8 cellular contexts compared by ENCODE assay signal in the genomic region with DNA sequence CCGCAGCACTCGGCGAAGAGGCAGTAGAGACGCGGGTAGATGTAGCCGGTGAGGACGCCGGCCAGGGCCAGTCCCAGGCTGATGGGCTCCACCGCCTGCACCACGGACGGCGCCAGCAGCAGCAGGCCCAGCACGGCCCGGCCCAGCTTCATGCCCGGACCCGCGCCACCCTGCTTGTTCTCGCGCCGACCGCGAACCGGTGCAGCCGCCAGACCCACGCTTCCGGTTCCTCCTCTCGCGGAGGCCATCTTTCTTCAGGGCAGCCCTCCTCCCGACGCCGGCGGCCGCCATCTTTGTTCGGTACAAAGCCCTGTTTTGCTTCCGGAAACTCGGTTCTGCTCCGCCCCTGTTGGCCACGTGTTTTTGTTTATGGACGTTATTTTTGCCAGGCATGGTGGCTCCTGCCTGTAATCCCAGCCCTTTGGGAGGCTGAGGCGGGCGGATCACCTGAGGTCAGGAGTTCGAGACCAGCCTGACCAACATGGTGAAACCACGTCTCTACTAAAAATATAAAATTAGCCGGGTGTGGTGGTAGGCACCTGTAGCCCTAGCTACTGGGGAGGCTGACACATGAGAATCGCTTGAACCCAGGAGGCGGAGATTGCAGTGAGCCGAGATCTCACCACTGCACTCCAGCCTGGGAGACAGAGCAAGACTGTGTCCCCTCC. TPM values are rescaled to one million over a fixed set of nuclear protein-coding genes. Genes with fewer than 3 reads are reported as not detected.
DNase-seq lines count a peak whose midpoint lies in the region; TF ChIP-seq lines count a peak whose summit lies in the region.

A gene with protein sequence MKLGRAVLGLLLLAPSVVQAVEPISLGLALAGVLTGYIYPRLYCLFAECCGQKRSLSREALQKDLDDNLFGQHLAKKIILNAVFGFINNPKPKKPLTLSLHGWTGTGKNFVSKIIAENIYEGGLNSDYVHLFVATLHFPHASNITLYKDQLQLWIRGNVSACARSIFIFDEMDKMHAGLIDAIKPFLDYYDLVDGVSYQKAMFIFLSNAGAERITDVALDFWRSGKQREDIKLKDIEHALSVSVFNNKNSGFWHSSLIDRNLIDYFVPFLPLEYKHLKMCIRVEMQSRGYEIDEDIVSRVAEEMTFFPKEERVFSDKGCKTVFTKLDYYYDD (minus strand): TSS at position 203 of the 668 bp plus-strand sequence. CDS start 51 bp downstream, at position 152.

- H3K4me3 Mint-ChIP-seq in activated naive CD4-positive, alpha-beta T cell treated with anti-CD3 and anti-CD28 coated beads, Interleukin-2, amount 50 U/mL, for 24 hours: peak within 1 kb of the TSS; percentile 88

- peak; percentile 85 for DNase-seq in GF-D8 (lab: John Stamatoyannopoulos, UW)
- DNase-seq in HFF-Myc (ENCODE audit: extremely low read depth, low read depth): peak; percentile 91
- peak; percentile 77 for DNase-seq in NCI-H1048 (lab: John Stamatoyannopoulos, UW)
- DNase-seq in SK-N-SH: peak; percentile 94
- DNase-seq in glomerular endothelial cell (ENCODE audit: extremely low read depth, low read depth, low spot score): no peak
- peak; percentile 90 for DNase-seq in occipital lobe (lab: John Stamatoyannopoulos, UW)

- TF ChIP-seq EP300 in SK-N-SH (IDR thresholded peaks at IDR 0.05; ENCODE audit: borderline replicate concordance in 1 of 2, low read depth in 1 of 2, low read length in 1 of 2): 0 out of 4 replicates have a peak, but pooled peaks of 1 of the 2 experiments have one; percentile 14

- peaks cover 11% of the 10 kb centered on the region for H3K4me1 Mint-ChIP-seq in activated naive CD4-positive, alpha-beta T cell treated with anti-CD3 and anti-CD28 coated beads, Interleukin-2, amount 50 U/mL, for 24 hours

- peak within 1 kb of the TSS; percentile 89 for H3K9ac ChIP-seq in SK-N-SH

- no peaks in the 10 kb centered on the region for H3K27me3 ChIP-seq in SK-N-SH (ENCODE audit: insufficient read depth)

- H3K36me3 Mint-ChIP-seq in activated naive CD4-positive, alpha-beta T cell treated with anti-CD3 and anti-CD28 coated beads, Interleukin-2, amount 50 U/mL, for 24 hours: peaks cover 3% of the 10 kb centered on the region

- no peaks in the 10 kb centered on the region for H3K9me3 Mint-ChIP-seq in activated naive CD4-positive, alpha-beta T cell treated with anti-CD3 and anti-CD28 coated beads, Interleukin-2, amount 50 U/mL, for 24 hours

- peaks cover 20% of the 10 kb centered on the region for H3F3A ChIP-seq in SK-N-SH (replicated peaks; ENCODE audit: insufficient read depth)

- TF ChIP-seq CTCF in HFF-Myc (IDR thresholded peaks at IDR 0.05; ENCODE audit: low read depth, low read length, missing control alignments) (no peak), SK-N-SH (IDR thresholded peaks at IDR 0.05) (no peak)

- H3K79me2 ChIP-seq in SK-N-SH (ENCODE audit: insufficient read depth): peaks cover 28% of the 10 kb centered on the region

- 5% methylated on average over 27 of the region's 47 CpGs for WGBS in SK-N-SH (ENCODE audit: low lambda C conversion rate)

- POLR2A ChIA-PET in SK-N-SH (lab: Yijun Ruan, JAX): no interaction called here

- peak within 1 kb of the TSS; percentile 95 for H3K4me2 ChIP-seq in SK-N-SH

- no peaks in the 10 kb centered on the region for H3K9me3 ChIP-seq in SK-N-SH

- H2AFZ ChIP-seq in SK-N-SH (ENCODE audit: low read depth): peak within 1 kb of the TSS; percentile 94

- peaks cover 0 to 7% of the 10 kb centered on the region in 2 experiments; a peak in 1 of 4 replicates for H3K4me1 ChIP-seq in SK-N-SH (ENCODE audit: control insufficient read depth in 1 of 2, insufficient read depth in 2 of 2, low read depth in 1 of 2, low read length in 1 of 2)

- no peak for TF ChIP-seq RAD21 in SK-N-SH (IDR thresholded peaks at IDR 0.05; ENCODE audit: low read length)

- H3K36me3 ChIP-seq in SK-N-SH (replicated peaks in 1 of 2; ENCODE audit: control insufficient read depth in 1 of 2, insufficient read depth in 2 of 2, low read length in 1 of 2): peaks cover 22 to 51% of the 10 kb centered on the region in 2 experiments

- no peaks in the 10 kb centered on the region for H4K20me1 ChIP-seq in SK-N-SH (ENCODE audit: insufficient read depth)

- H3K4me3 ChIP-seq in HFF-Myc (replicated peaks; ENCODE audit: low read depth, low read length) (peak within 1 kb of the TSS; percentile 63), SK-N-SH (ENCODE audit: low read depth in 2 of 2, low read length in 1 of 2) (peak within 1 kb of the TSS; percentile 65 to 76)

- no peaks in the 10 kb centered on the region for H3K27me3 Mint-ChIP-seq in activated naive CD4-positive, alpha-beta T cell treated with anti-CD3 and anti-CD28 coated beads, Interleukin-2, amount 50 U/mL, for 24 hours

- H3K27ac ChIP-seq in SK-N-SH (ENCODE audit: low read depth in 2 of 2, low read length in 1 of 2): peak within 1 kb of the TSS; percentile 60 to 82; a peak in 3 of 4 replicates
- H3K27ac ChIP-seq in temporal lobe (ENCODE audit: low read depth, low read length): peak within 1 kb of the TSS; percentile 61

- CTCF ChIA-PET in SK-N-SH (lab: Yijun Ruan, JAX): interaction anchor here (0.6 to 1.4 kb wide), 4 partner anchors 13 to 216 kb away, joined by 3 to 5 read pairs (median 4); no protein-coding TSS in a partner anchor

- H3K9me2 ChIP-seq in SK-N-SH: no peaks in the 10 kb centered on the region

- H3K27ac Mint-ChIP-seq in activated naive CD4-positive, alpha-beta T cell treated with anti-CD3 and anti-CD28 coated beads, Interleukin-2, amount 50 U/mL, for 24 hours: peak within 1 kb of the TSS; percentile 90

TF ChIP-seq in SK-N-SH, 30 proteins besides CTCF, POLR2A, EP300 and RAD21 (continues in another document):
- TF ChIP-seq NFIC (IDR thresholded peaks at IDR 0.05; ENCODE audit: borderline replicate concordance): no peak; the same call in 1 of the 2 replicates
- peak; percentile 70; the same call in 1 of the 2 replicates for TF ChIP-seq RCOR1 (IDR thresholded peaks at IDR 0.05; ENCODE audit: low read length)
- TF ChIP-seq, protein P1, sequence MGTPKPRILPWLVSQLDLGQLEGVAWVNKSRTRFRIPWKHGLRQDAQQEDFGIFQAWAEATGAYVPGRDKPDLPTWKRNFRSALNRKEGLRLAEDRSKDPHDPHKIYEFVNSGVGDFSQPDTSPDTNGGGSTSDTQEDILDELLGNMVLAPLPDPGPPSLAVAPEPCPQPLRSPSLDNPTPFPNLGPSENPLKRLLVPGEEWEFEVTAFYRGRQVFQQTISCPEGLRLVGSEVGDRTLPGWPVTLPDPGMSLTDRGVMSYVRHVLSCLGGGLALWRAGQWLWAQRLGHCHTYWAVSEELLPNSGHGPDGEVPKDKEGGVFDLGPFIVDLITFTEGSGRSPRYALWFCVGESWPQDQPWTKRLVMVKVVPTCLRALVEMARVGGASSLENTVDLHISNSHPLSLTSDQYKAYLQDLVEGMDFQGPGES (IDR thresholded peaks at IDR 0.05; ENCODE audit: low read depth, low read length): no peak
- no peak for TF ChIP-seq TEAD4 (IDR thresholded peaks at IDR 0.05; ENCODE audit: borderline replicate concordance, insufficient read depth)
- TF ChIP-seq GABPA (IDR thresholded peaks at IDR 0.05; ENCODE audit: low read depth): peak; percentile 92
- no peak for TF ChIP-seq JUND (IDR thresholded peaks at IDR 0.05)
- TF ChIP-seq FOSL2 (IDR thresholded peaks at IDR 0.05; ENCODE audit: borderline replicate concordance, low read depth): no peak
- TF ChIP-seq GATA2 (CRISPR knock-in tag; IDR thresholded peaks at IDR 0.05): no peak
- TF ChIP-seq SIN3A (IDR thresholded peaks at IDR 0.05; ENCODE audit: borderline replicate concordance, low read depth, low read length): peak; percentile 96
- TF ChIP-seq TAF1 (IDR thresholded peaks at IDR 0.05; ENCODE audit: borderline replicate concordance, low read depth, low read length): peak; percentile 94
- TF ChIP-seq YY1 (IDR thresholded peaks at IDR 0.05; ENCODE audit: low read depth): peak; percentile 100
- TF ChIP-seq, protein P2, sequence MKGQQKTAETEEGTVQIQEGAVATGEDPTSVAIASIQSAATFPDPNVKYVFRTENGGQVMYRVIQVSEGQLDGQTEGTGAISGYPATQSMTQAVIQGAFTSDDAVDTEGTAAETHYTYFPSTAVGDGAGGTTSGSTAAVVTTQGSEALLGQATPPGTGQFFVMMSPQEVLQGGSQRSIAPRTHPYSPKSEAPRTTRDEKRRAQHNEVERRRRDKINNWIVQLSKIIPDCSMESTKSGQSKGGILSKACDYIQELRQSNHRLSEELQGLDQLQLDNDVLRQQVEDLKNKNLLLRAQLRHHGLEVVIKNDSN (IDR thresholded peaks at IDR 0.05; ENCODE audit: borderline replicate concordance, low read depth): peak; percentile 87
- TF ChIP-seq CHD2 (IDR thresholded peaks at IDR 0.05; ENCODE audit: low read length, partially characterized antibody): peak; percentile 98
- peak; percentile 75 for TF ChIP-seq FOXJ3 (CRISPR knock-in tag; IDR thresholded peaks at IDR 0.05)
- TF ChIP-seq RXRA (IDR thresholded peaks at IDR 0.05; ENCODE audit: borderline replicate concordance, low read depth): no peak; the same call in 1 of the 2 replicates
- TF ChIP-seq ELF1 (IDR thresholded peaks at IDR 0.05): peak; percentile 98
- peak; percentile 60; the same call in 1 of the 2 replicates for TF ChIP-seq TCF12 (IDR thresholded peaks at IDR 0.05)
- TF ChIP-seq, protein P3, sequence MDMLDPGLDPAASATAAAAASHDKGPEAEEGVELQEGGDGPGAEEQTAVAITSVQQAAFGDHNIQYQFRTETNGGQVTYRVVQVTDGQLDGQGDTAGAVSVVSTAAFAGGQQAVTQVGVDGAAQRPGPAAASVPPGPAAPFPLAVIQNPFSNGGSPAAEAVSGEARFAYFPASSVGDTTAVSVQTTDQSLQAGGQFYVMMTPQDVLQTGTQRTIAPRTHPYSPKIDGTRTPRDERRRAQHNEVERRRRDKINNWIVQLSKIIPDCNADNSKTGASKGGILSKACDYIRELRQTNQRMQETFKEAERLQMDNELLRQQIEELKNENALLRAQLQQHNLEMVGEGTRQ (IDR thresholded peaks at IDR 0.05; ENCODE audit: borderline replicate concordance, low read depth, low read length): peak; percentile 44; the same call in 1 of the 2 replicates
- TF ChIP-seq, protein P4, sequence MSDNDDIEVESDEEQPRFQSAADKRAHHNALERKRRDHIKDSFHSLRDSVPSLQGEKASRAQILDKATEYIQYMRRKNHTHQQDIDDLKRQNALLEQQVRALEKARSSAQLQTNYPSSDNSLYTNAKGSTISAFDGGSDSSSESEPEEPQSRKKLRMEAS (IDR thresholded peaks at IDR 0.05; ENCODE audit: low read depth): peak; percentile 99

RNA-seq across cellular contexts. Expression of the gene that starts here (rescaled TPM):
- polyA plus RNA-seq in SK-N-SH (2012; rRNA removed): 85.3 and 120 TPM in 2 replicates
- 96.1 and 107 TPM in 2 replicates for polyA plus RNA-seq in SK-N-SH (2012; cell fraction: cytosol; rRNA removed)
- 41.4 and 53.5 TPM in 2 replicates for polyA plus RNA-seq in SK-N-SH (2012; cell fraction: nucleus; rRNA removed)
- total RNA-seq in glomerular endothelial cell (61.3 and 75.1 TPM in 2 replicates), occipital lobe (21.8 TPM), temporal lobe (20.7 TPM)
